23 cellular contexts compared by ENCODE assay signal in the genomic region with DNA sequence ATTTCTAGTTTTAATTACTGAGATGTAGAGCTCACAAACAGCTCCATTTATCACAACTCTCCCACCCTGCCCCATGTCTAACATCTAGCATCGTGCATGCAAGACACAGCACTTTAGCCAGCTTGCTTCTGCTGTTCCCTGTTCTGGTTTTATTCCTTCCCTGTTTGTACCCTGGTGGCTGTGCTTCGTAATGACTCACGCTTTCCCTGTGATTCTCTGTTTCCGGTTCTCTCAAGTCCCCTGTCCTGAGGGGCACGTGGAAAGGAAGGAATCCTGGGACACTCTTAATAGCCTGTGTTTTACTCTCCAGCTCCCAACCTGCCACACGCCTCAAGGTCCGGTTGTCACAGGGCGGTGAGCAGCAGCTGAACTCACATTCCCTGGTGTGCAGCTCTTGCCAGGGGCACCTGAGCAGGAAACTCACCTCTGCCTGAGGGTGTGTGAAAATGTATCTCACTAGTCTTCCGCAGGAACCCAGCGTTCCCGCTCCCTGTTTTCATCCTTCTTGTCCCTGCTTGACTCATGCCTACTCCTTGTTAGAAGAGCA. TPM values are rescaled to one million over a fixed set of nuclear protein-coding genes. Genes with fewer than 3 reads are reported as not detected.
"Had no signal": no experiment of that assay in that cellular context is flagged by ENCODE, and none has a peak within 500 bp of the region (broad histone marks: within the 10 kb centered on the region; RNA-seq: fewer than 3 reads in every experiment).

No MANE protein-coding gene starts in this region.

- H3K36me3 ChIP-seq: colonic mucosa, right lobe of liver, transverse colon, uterus had no signal

- H3K4me3 Mint-ChIP-seq: activated naive CD8-positive, alpha-beta T cell; activated T-helper 17 cell treated with anti-CD3 and anti-CD28 coated beads, Interleukin-2, amount 50 U/mL, for 72 hours; stimulated activated naive CD8-positive, alpha-beta T cell treated with anti-CD3 and anti-CD28 coated beads, Interleukin-15, amount 100 ng/mL, for 72 hours; WTC11 had no signal

- H3K4me1 Mint-ChIP-seq: activated T-helper 17 cell treated with anti-CD3 and anti-CD28 coated beads, Interleukin-2, amount 50 U/mL, for 72 hours; stimulated activated naive CD8-positive, alpha-beta T cell treated with anti-CD3 and anti-CD28 coated beads, Interleukin-15, amount 100 ng/mL, for 72 hours had no signal

- H3K36me3 Mint-ChIP-seq: activated naive CD8-positive, alpha-beta T cell had no signal

- H3K4me1 ChIP-seq: colonic mucosa, right lobe of liver, transverse colon, uterus had no signal

- H3K4me3 ChIP-seq: colonic mucosa, right lobe of liver, skin epidermis, transverse colon, uterus had no signal

- H3K9me3 Mint-ChIP-seq: activated T-helper 17 cell treated with anti-CD3 and anti-CD28 coated beads, Interleukin-2, amount 50 U/mL, for 72 hours had no signal

- H3K27ac ChIP-seq: colonic mucosa, right lobe of liver, skin epidermis, transverse colon, uterus had no signal

- H3K9me3 ChIP-seq: colonic mucosa, right lobe of liver, transverse colon, uterus had no signal

- ATAC-seq: activated T-helper 17 cell treated with anti-CD3 and anti-CD28 coated beads, Interleukin-2, amount 50 U/mL, for 72 hours; right lobe of liver; stimulated activated naive CD8-positive, alpha-beta T cell treated with anti-CD3 and anti-CD28 coated beads, Interleukin-15, amount 100 ng/mL, for 72 hours; WTC11 had no signal

- DNase-seq: activated naive CD4-positive, alpha-beta T cell; activated T-cell treated with anti-CD3 and anti-CD28 coated beads, Interleukin-2, amount 50 U/mL, for 1 hour; amniotic stem cell; colonic mucosa; occipital lobe; right lobe of liver; stimulated activated CD4-positive, alpha-beta T cell treated with anti-CD3 and anti-CD28 coated beads, Interleukin-1b, Interleukin-23, amount 100 ng/mL, for 48 hours; stimulated activated naive CD8-positive, alpha-beta T cell treated with anti-CD3 and anti-CD28 coated beads, Interleukin-15, amount 100 ng/mL, for 72 hours; T-helper 9 cell; transverse colon; uterus had no signal

- H3K27me3 ChIP-seq: colonic mucosa, right lobe of liver, transverse colon, uterus had no signal

- H3K27ac Mint-ChIP-seq: activated naive CD8-positive, alpha-beta T cell; activated T-helper 17 cell treated with anti-CD3 and anti-CD28 coated beads, Interleukin-2, amount 50 U/mL, for 72 hours; stimulated activated naive CD8-positive, alpha-beta T cell treated with anti-CD3 and anti-CD28 coated beads, Interleukin-15, amount 100 ng/mL, for 72 hours; WTC11 had no signal

RNA-seq across cellular contexts. Expression of a gene that starts 10.6 kb away (rescaled TPM):
- total RNA-seq: activated T-helper 17 cell treated with anti-CD3 and anti-CD28 coated beads, Interleukin-2, amount 50 U/mL, for 72 hours; bronchial epithelial cell; epithelial cell of proximal tubule; fibroblast of villous mesenchyme; glomerular endothelial cell; liver; mononuclear cell; myocyte; right lobe of liver; T-helper 1 cell treated with Interleukin-12 subunit alpha and Interleukin-12 subunit beta and Interleukin-4 antibody, amounts not matched to agents 30 ng/mL and 1 ng/mL, for 36 hours had no signal
- polyA plus RNA-seq: liver had no signal
